8 cellular contexts compared by ENCODE assay signal in genomic region chr20:62622877-62623487, GRCh38. TPM values are rescaled to one million over a fixed set of nuclear protein-coding genes. Genes with fewer than 3 reads are reported as not detected.
DNase-seq lines count a peak whose midpoint lies in the region; ATAC-seq and TF ChIP-seq lines count a peak whose summit lies in the region.

No MANE protein-coding gene starts in this region.

- H4K20me1 ChIP-seq in smooth muscle cell (ENCODE audit: low read depth): no peaks in the 10 kb centered on the region

- H3K4me1 ChIP-seq in left ventricle myocardium inferior (peaks cover 63% of the 10 kb centered on the region), smooth muscle cell (ENCODE audit: low read depth) (peaks cover 7% of the 10 kb centered on the region)

- H3K27me3 ChIP-seq in H7 (ENCODE audit: control insufficient read depth, insufficient read depth, low read length) (no peaks in the 10 kb centered on the region), left ventricle myocardium inferior (ENCODE audit: low read depth) (no peaks in the 10 kb centered on the region), smooth muscle cell (ENCODE audit: low read depth) (no peaks in the 10 kb centered on the region)

- no peaks in the 10 kb centered on the region for H3K79me2 ChIP-seq in smooth muscle cell (ENCODE audit: low read depth)

- H3K4me3 ChIP-seq in H7 (ENCODE audit: insufficient read depth, low read depth, low read length) (no peak overlapping the region), left ventricle myocardium inferior (peak overlapping the region; percentile 26), smooth muscle cell (no peak overlapping the region)

- no peaks in the 10 kb centered on the region for H3K9me3 ChIP-seq in left ventricle myocardium inferior (replicated peaks)
- H3K9me3 ChIP-seq in smooth muscle cell (replicated peaks; ENCODE audit: low read depth): no peaks in the 10 kb centered on the region

- H3K36me3 ChIP-seq in H7 (replicated peaks; ENCODE audit: control insufficient read depth, insufficient read depth, low read length) (no peaks in the 10 kb centered on the region), left ventricle myocardium inferior (no peaks in the 10 kb centered on the region), smooth muscle cell (ENCODE audit: low read depth) (no peaks in the 10 kb centered on the region)

- H2AFZ ChIP-seq in smooth muscle cell (ENCODE audit: low read depth): peak overlapping the region; percentile 22

- WGBS in smooth muscle cell (ENCODE audit: low lambda C conversion rate): 81% methylated on average over 29 of the region's 29 CpGs

- peak overlapping the region; percentile 69 for H3K4me2 ChIP-seq in smooth muscle cell

- peak overlapping the region; percentile 44 for H3K9ac ChIP-seq in smooth muscle cell (ENCODE audit: low read depth)

- intact Hi-C loops in left ventricle myocardium inferior (cut with micrococcal nuclease): no loop called here

- H3K27ac ChIP-seq in VCaP (peak overlapping the region; percentile 100), left ventricle myocardium inferior (replicated peaks) (peak overlapping the region; percentile 91), smooth muscle cell (ENCODE audit: low read depth) (peak overlapping the region; percentile 80)

- DNase-seq in H7 (peak; percentile 66), left ventricle myocardium inferior (no peak), smooth muscle cell (lab: John Stamatoyannopoulos, UW; ENCODE audit: unreplicated experiment) (no peak), DMS 273 (lab: John Stamatoyannopoulos, UW; ENCODE audit: unreplicated experiment) (no peak), RKO (ENCODE audit: low spot score) (no peak), inferior parietal cortex (ENCODE audit: extremely low spot score) (no peak)

- no peak for ATAC-seq in GM21390 (IDR thresholded peaks at IDR 0.05; ENCODE audit: unreplicated experiment)

- H3F3A ChIP-seq in smooth muscle cell (ENCODE audit: low read depth): no peaks in the 10 kb centered on the region

- no peak for TF ChIP-seq CTCF in VCaP (conservative IDR thresholded peaks at IDR 0.05)
- no peak for TF ChIP-seq CTCF in left ventricle myocardium inferior (IDR thresholded peaks at IDR 0.05; ENCODE audit: borderline replicate concordance)
- no peak for TF ChIP-seq CTCF in smooth muscle cell (IDR thresholded peaks at IDR 0.05; ENCODE audit: borderline replicate concordance, insufficient read depth, poor library complexity, severe bottlenecking)

RNA-seq across cellular contexts. Expression of gene SLCO4A1, which starts 19.3 kb away (rescaled TPM):
- total RNA-seq in H7 (2014; rRNA removed; shearing (Covaris generic)): 14.6 and 18.4 TPM in 2 replicates
- 12.7 TPM for total RNA-seq in left ventricle myocardium inferior
- total RNA-seq in smooth muscle cell: 0.18 and 0.81 TPM in 2 replicates
- 1.4 and 1.7 TPM in 2 replicates for polyA plus RNA-seq in smooth muscle cell
